8 cellular contexts compared by ENCODE assay signal in genomic region chr5:42822558-42822957, GRCh38.
"Had no signal": no experiment of that assay in that cellular context is flagged by ENCODE, and none has a peak within 500 bp of the region (broad histone marks: within the 10 kb centered on the region; RNA-seq: fewer than 3 reads in every experiment).

No MANE protein-coding gene starts in this region.

- FAIRE-seq: G401.6, GM12878, GM12891, GM12892, GM18507, GM19239 had no signal

- H3K4me3 ChIP-seq: GM12878 had no signal

- ATAC-seq: GM12878 had no signal

- DNase-seq: GDM1, GF-D8 had no signal
